31 cellular contexts compared by ENCODE assay signal in the genomic region with DNA sequence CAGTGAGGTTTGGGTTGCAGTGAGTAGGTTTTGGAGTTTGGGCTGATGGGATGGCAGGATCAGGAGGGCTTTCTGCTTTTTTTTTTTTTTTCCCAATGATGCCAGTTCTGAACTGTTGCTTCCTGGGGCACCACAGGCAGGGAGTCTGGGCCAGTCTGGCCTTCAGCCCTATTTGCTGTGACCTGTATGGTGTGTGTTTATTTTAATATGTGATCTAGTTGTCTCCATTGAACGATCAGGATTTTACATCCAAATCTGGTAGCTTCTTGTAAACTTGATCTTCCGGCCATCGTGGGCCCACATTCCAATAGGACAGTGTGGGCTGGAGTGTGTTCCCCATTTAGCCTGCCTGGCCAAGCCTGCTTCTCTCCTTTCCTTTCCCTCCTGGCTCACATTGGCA. TPM values are rescaled to one million over a fixed set of nuclear protein-coding genes. Genes with fewer than 3 reads are reported as not detected.
"Had no signal": no experiment of that assay in that cellular context is flagged by ENCODE, and none has a peak within 500 bp of the region (broad histone marks: within the 10 kb centered on the region; RNA-seq: fewer than 3 reads in every experiment).

No MANE protein-coding gene starts in this region.

- H3K4me1 Mint-ChIP-seq: activated B cell treated with CpG ODN at 0.5 μM for 24 hours; activated CD4-positive, alpha-beta T cell treated with anti-CD3 and anti-CD28 coated beads for 36 hours; activated CD8-positive, alpha-beta memory T cell treated with anti-CD3 and anti-CD28 coated beads, Interleukin-2, amount 10 ng/mL, durations not matched to agents 7 days and 5 days; activated naive CD4-positive, alpha-beta T cell treated with anti-CD3 and anti-CD28 coated beads, Interleukin-2, amount 50 U/mL, for 24 hours; activated naive CD8-positive, alpha-beta T cell treated with anti-CD3 and anti-CD28 coated beads, Interleukin-2, amount 50 U/mL, for 24 hours; central memory CD8-positive, alpha-beta T cell; natural killer cell had no signal

- ATAC-seq: activated CD4-positive, alpha-beta T cell treated with anti-CD3 and anti-CD28 coated beads for 36 hours; activated CD8-positive, alpha-beta memory T cell treated with anti-CD3 and anti-CD28 coated beads, Interleukin-2, amount 10 ng/mL, durations not matched to agents 7 days and 5 days; activated CD8-positive, alpha-beta T cell treated with anti-CD3 and anti-CD28 coated beads, Interleukin-2, amount 10 ng/mL, durations not matched to agents 7 days and 5 days; activated naive CD8-positive, alpha-beta T cell treated with anti-CD3 and anti-CD28 coated beads, Interleukin-2, amount 50 U/mL, for 24 hours; left cardiac atrium; lower lobe of right lung; natural killer cell; sciatic nerve; stimulated activated memory B cell treated with anti-CD40 and anti-IgM and Interleukin-4, amounts not matched to agents 10 μg/mL and 1 μg/mL and 100 μg/mL, for 72 hours; stimulated activated naive CD8-positive, alpha-beta T cell treated with anti-CD3 and anti-CD28 coated beads, Interleukin-15, amount 100 ng/mL, for 72 hours had no signal

- DNase-seq: activated B cell treated with CpG ODN at 0.5 μM for 24 hours; activated CD4-positive, alpha-beta T cell treated with anti-CD3 and anti-CD28 coated beads for 36 hours; activated CD8-positive, alpha-beta memory T cell treated with anti-CD3 and anti-CD28 coated beads, Interleukin-2, amount 10 ng/mL, durations not matched to agents 7 days and 5 days; activated CD8-positive, alpha-beta T cell treated with anti-CD3 and anti-CD28 coated beads, Interleukin-2, amount 10 ng/mL, durations not matched to agents 7 days and 5 days; activated naive CD8-positive, alpha-beta T cell treated with anti-CD3 and anti-CD28 coated beads, Interleukin-2, amount 50 U/mL, for 24 hours; activated T-cell treated with anti-CD3 and anti-CD28 coated beads, Interleukin-2, amount 50 U/mL, for 48 hours; dermis blood vessel endothelial cell; effector CD4-positive, alpha-beta T cell; glutamatergic neuron; islet precursor cell; left cardiac atrium; lower lobe of right lung; mesenchymal stem cell; natural killer cell; small intestine; stimulated activated CD4-positive, alpha-beta T cell treated with anti-CD3 and anti-CD28 coated beads, Interleukin-4, amount 100 ng/mL, for 4 hours; stimulated activated CD8-positive, alpha-beta memory T cell treated with anti-CD3 and anti-CD28 coated beads, Interleukin-4, amount 100 ng/mL, for 48 hours; stimulated activated naive CD8-positive, alpha-beta T cell treated with anti-CD3 and anti-CD28 coated beads, Interleukin-15, amount 100 ng/mL, for 72 hours; T-helper 1 cell; upper lobe of left lung had no signal

- H3K4me3 ChIP-seq: breast epithelium, lower lobe of right lung, upper lobe of left lung, vagina had no signal

- H3K9me3 Mint-ChIP-seq: activated B cell treated with CpG ODN at 0.5 μM for 24 hours; activated naive CD4-positive, alpha-beta T cell treated with anti-CD3 and anti-CD28 coated beads, Interleukin-2, amount 50 U/mL, for 24 hours; activated naive CD8-positive, alpha-beta T cell treated with anti-CD3 and anti-CD28 coated beads, Interleukin-2, amount 50 U/mL, for 24 hours; activated T-helper 2 cell treated with anti-CD3 and anti-CD28 coated beads, Interferon-gamma antibody, Interleukin-2, Interleukin-4, amounts not matched to agents 10 μg/mL and 5 μg/mL and 100 μg/mL, durations not matched to agents 14 hours and 24 hours and 36 hours; central memory CD8-positive, alpha-beta T cell; natural killer cell; stimulated activated memory B cell treated with anti-CD40 and anti-IgM and Interleukin-4, amounts not matched to agents 10 μg/mL and 1 μg/mL and 100 μg/mL, for 72 hours; stimulated activated naive CD8-positive, alpha-beta T cell treated with anti-CD3 and anti-CD28 coated beads, Interleukin-15, amount 100 ng/mL, for 72 hours; T-helper 2 cell treated with Interferon-gamma antibody and Interleukin-4, amounts not matched to agents 5 μg/mL and 100 μg/mL, for 36 hours had no signal

- H3K4me1 ChIP-seq: breast epithelium, vagina had no signal

- H3K27ac ChIP-seq: breast epithelium, epithelial cell of prostate, lower lobe of right lung, upper lobe of left lung, vagina had no signal

- H3K9me3 ChIP-seq: breast epithelium, lower lobe of right lung, upper lobe of left lung, vagina had no signal

- H3K27me3 Mint-ChIP-seq: activated CD4-positive, alpha-beta T cell treated with anti-CD3 and anti-CD28 coated beads for 36 hours had no signal

- FAIRE-seq: endometrium, frontal cortex, small intestine had no signal

- H3K27ac Mint-ChIP-seq: activated B cell treated with CpG ODN at 0.5 μM for 24 hours; activated CD4-positive, alpha-beta T cell treated with anti-CD3 and anti-CD28 coated beads for 36 hours; activated CD8-positive, alpha-beta memory T cell treated with anti-CD3 and anti-CD28 coated beads, Interleukin-2, amount 10 ng/mL, durations not matched to agents 7 days and 5 days; activated CD8-positive, alpha-beta T cell treated with anti-CD3 and anti-CD28 coated beads, Interleukin-2, amount 10 ng/mL, durations not matched to agents 7 days and 5 days; activated naive CD4-positive, alpha-beta T cell treated with anti-CD3 and anti-CD28 coated beads, Interleukin-2, amount 50 U/mL, for 24 hours; activated naive CD8-positive, alpha-beta T cell treated with anti-CD3 and anti-CD28 coated beads, Interleukin-2, amount 50 U/mL, for 24 hours; activated T-helper 2 cell treated with anti-CD3 and anti-CD28 coated beads, Interferon-gamma antibody, Interleukin-2, Interleukin-4, amounts not matched to agents 10 μg/mL and 5 μg/mL and 100 μg/mL, durations not matched to agents 14 hours and 24 hours and 36 hours; natural killer cell; stimulated activated memory B cell treated with anti-CD40 and anti-IgM and Interleukin-4, amounts not matched to agents 10 μg/mL and 1 μg/mL and 100 μg/mL, for 72 hours; T-helper 2 cell treated with Interferon-gamma antibody and Interleukin-4, amounts not matched to agents 5 μg/mL and 100 μg/mL, for 36 hours had no signal

- H3K36me3 ChIP-seq: breast epithelium, lower lobe of right lung, upper lobe of left lung, vagina had no signal

- H3K27me3 ChIP-seq: breast epithelium, upper lobe of left lung, vagina had no signal

- H3K36me3 Mint-ChIP-seq: activated CD8-positive, alpha-beta memory T cell treated with anti-CD3 and anti-CD28 coated beads, Interleukin-2, amount 10 ng/mL, durations not matched to agents 7 days and 5 days; activated naive CD4-positive, alpha-beta T cell treated with anti-CD3 and anti-CD28 coated beads, Interleukin-2, amount 50 U/mL, for 24 hours; natural killer cell; stimulated activated memory B cell treated with anti-CD40 and anti-IgM and Interleukin-4, amounts not matched to agents 10 μg/mL and 1 μg/mL and 100 μg/mL, for 72 hours had no signal

- H3K4me3 Mint-ChIP-seq: activated B cell treated with CpG ODN at 0.5 μM for 24 hours; activated CD4-positive, alpha-beta T cell treated with anti-CD3 and anti-CD28 coated beads for 36 hours; activated CD8-positive, alpha-beta memory T cell treated with anti-CD3 and anti-CD28 coated beads, Interleukin-2, amount 10 ng/mL, durations not matched to agents 7 days and 5 days; activated CD8-positive, alpha-beta T cell treated with anti-CD3 and anti-CD28 coated beads, Interleukin-2, amount 10 ng/mL, durations not matched to agents 7 days and 5 days; activated naive CD4-positive, alpha-beta T cell treated with anti-CD3 and anti-CD28 coated beads, Interleukin-2, amount 50 U/mL, for 24 hours; activated naive CD8-positive, alpha-beta T cell treated with anti-CD3 and anti-CD28 coated beads, Interleukin-2, amount 50 U/mL, for 24 hours; central memory CD8-positive, alpha-beta T cell; natural killer cell; stimulated activated memory B cell treated with anti-CD40 and anti-IgM and Interleukin-4, amounts not matched to agents 10 μg/mL and 1 μg/mL and 100 μg/mL, for 72 hours; stimulated activated naive CD8-positive, alpha-beta T cell treated with anti-CD3 and anti-CD28 coated beads, Interleukin-15, amount 100 ng/mL, for 72 hours; T-helper 2 cell treated with Interferon-gamma antibody and Interleukin-4, amounts not matched to agents 5 μg/mL and 100 μg/mL, for 36 hours had no signal

RNA-seq across cellular contexts. Expression of a gene that starts 25.8 kb away (rescaled TPM):
- total RNA-seq: activated T-helper 2 cell treated with anti-CD3 and anti-CD28 coated beads, Interferon-gamma antibody, Interleukin-2, Interleukin-4, amounts not matched to agents 10 μg/mL and 5 μg/mL and 100 μg/mL, durations not matched to agents 14 hours and 24 hours and 36 hours had no signal
